Comparison of ENCODE assay signal across 27 cellular contexts in genomic region chr9:96204853-96205252, GRCh38.
"Had no signal": no experiment of that assay in that cellular context is flagged by ENCODE, and none has a peak within 500 bp of the region (broad histone marks: within the 10 kb centered on the region; RNA-seq: fewer than 3 reads in every experiment).

No MANE protein-coding gene starts in this region.

- ATAC-seq: naive thymus-derived CD8-positive, alpha-beta T cell; pancreas; stimulated activated memory B cell treated with anti-CD40 and anti-IgM and Interleukin-4, amounts not matched to agents 10 μg/mL and 1 μg/mL and 100 μg/mL, for 72 hours; stimulated activated naive CD8-positive, alpha-beta T cell treated with anti-CD3 and anti-CD28 coated beads, Interleukin-15, amount 100 ng/mL, for 72 hours; stimulated activated naive CD8-positive, alpha-beta T cell treated with anti-CD3 and anti-CD28 coated beads, Interleukin-15, Interleukin-2, amounts not matched to agents 100 U/mL and 50 U/mL, for 24 hours; upper lobe of right lung had no signal

- H3K4me2 ChIP-seq: smooth muscle cell had no signal

- H3K9me3 ChIP-seq: neutrophil, pancreas, prostate gland, right atrium auricular region, suprapubic skin, testis, tibial artery, transverse colon, upper lobe of right lung, uterus had no signal

- H3K36me3 ChIP-seq: neutrophil, pancreas, prostate gland, right atrium auricular region, spleen, suprapubic skin, tibial artery, transverse colon, upper lobe of right lung, uterus had no signal

- H3K27me3 ChIP-seq: neutrophil, pancreas, right atrium auricular region, spleen, suprapubic skin, testis, tibial artery, transverse colon, upper lobe of right lung, uterus had no signal

- FAIRE-seq: pancreas had no signal

- H3K27ac ChIP-seq: neutrophil, pancreas, prostate gland, right atrium auricular region, spleen, suprapubic skin, testis, tibial artery, transverse colon, upper lobe of right lung, uterus had no signal

- H3K4me3 ChIP-seq: pancreas, prostate gland, right atrium auricular region, skin epidermis, smooth muscle cell, spleen, suprapubic skin, testis, tibial artery, transverse colon, upper lobe of right lung, uterus had no signal

- DNase-seq: naive thymus-derived CD8-positive, alpha-beta T cell; nephron progenitor cell; nucleus accumbens; pancreas; retina; spleen; stimulated activated CD4-positive, alpha-beta T cell treated with anti-CD3 and anti-CD28 coated beads, Interleukin-12 subunit alpha, Interleukin-12 subunit beta, amount 100 ng/mL, for 4 hours; stimulated activated CD4-positive, alpha-beta T cell treated with anti-CD3 and anti-CD28 coated beads, Interleukin-1b, Interleukin-23, amount 100 ng/mL, for 48 hours; stimulated activated CD4-positive, alpha-beta T cell treated with anti-CD3 and anti-CD28 coated beads, Interleukin-4, amount 100 ng/mL, for 1 hour; stimulated activated CD4-positive, alpha-beta T cell treated with anti-CD3 and anti-CD28 coated beads, Interleukin-4, amount 100 ng/mL, for 4 hours; stimulated activated CD8-positive, alpha-beta memory T cell treated with anti-CD3 and anti-CD28 coated beads, Interleukin-4, amount 100 ng/mL, for 48 hours; stimulated activated naive CD4-positive, alpha-beta T cell; stimulated activated naive CD8-positive, alpha-beta T cell treated with anti-CD3 and anti-CD28 coated beads, Interleukin-15, amount 100 ng/mL, for 72 hours; stimulated activated naive CD8-positive, alpha-beta T cell treated with anti-CD3 and anti-CD28 coated beads, Interleukin-15, Interleukin-2, amounts not matched to agents 100 U/mL and 50 U/mL, for 24 hours; substantia nigra; testis; tibial artery; transverse colon; upper lobe of right lung; uterus had no signal

- H3K4me1 ChIP-seq: pancreas, prostate gland, right atrium auricular region, spleen, testis, tibial artery, transverse colon, upper lobe of right lung, uterus had no signal
